13 cellular contexts compared by ENCODE assay signal in the genomic region with DNA sequence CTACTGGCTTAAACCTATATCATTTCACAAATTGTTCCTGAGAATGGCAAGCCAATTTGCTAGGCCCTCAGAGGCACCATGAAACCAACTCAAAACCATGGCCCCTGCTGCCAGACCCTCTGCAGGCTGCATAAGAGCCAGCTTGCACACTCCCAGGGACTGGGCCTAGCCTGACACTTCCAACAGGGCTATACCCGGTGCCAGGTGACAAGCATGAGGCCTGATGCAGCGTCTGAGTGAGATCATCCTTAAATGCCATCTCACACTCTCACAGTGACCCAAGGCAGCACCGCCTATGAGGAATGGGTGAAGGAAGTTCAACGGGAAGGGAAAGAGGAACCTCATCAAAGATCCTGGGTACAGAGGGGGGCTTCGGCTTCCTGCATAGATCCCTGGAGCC.
DNase-seq lines count a peak whose midpoint lies in the region; TF ChIP-seq lines count a peak whose summit lies in the region.
"Had no signal": no experiment of that assay in that cellular context is flagged by ENCODE, and none has a peak within 500 bp of the region (broad histone marks: within the 10 kb centered on the region; RNA-seq: fewer than 3 reads in every experiment).

No MANE protein-coding gene starts in this region.

- H3K9me3 ChIP-seq in esophagus muscularis mucosa, result no peaks in the 10 kb centered on the region
- H3K9me3 ChIP-seq: HAP-1 had no signal

- TF ChIP-seq CTCF in esophagus muscularis mucosa (IDR thresholded peaks at IDR 0.05), result no peak

- no peaks in the 10 kb centered on the region for H3K27me3 ChIP-seq in esophagus muscularis mucosa

- TF ChIP-seq POLR2A in esophagus muscularis mucosa (IDR thresholded peaks at IDR 0.05; ENCODE audit: low read depth), result no peak

- no peak for TF ChIP-seq EP300 in esophagus muscularis mucosa (IDR thresholded peaks at IDR 0.05)

- no peaks in the 10 kb centered on the region for H3K36me3 ChIP-seq in esophagus muscularis mucosa
- H3K36me3 ChIP-seq: HAP-1 had no signal

- no peak overlapping the region for H3K4me3 ChIP-seq in esophagus muscularis mucosa
- H3K4me3 ChIP-seq: GM12878, HAP-1 had no signal

- DNase-seq in NCI-H146 (lab: John Stamatoyannopoulos, UW) (peak; percentile 12), NCI-H146 treated with DMSO at 0.1 percent for 48 hours (lab: John Stamatoyannopoulos, UW; ENCODE audit: unreplicated experiment) (no peak), MV-4-11 (lab: John Stamatoyannopoulos, UW) (peak; percentile 27), esophagus muscularis mucosa (ENCODE audit: extremely low spot score) (peak; percentile 78), islet precursor cell (no peak), NCI-H187 treated with DMSO at 0.1 percent for 48 hours (lab: John Stamatoyannopoulos, UW) (no peak)
- no peak for DNase-seq in activated CD8-positive, alpha-beta memory T cell treated with anti-CD3 and anti-CD28 coated beads for 24 hours
- DNase-seq: 8988T; CD8-positive, alpha-beta T cell; COR-L47; DMS153 had no signal

- H3K4me1 ChIP-seq in esophagus muscularis mucosa, result no peaks in the 10 kb centered on the region
- H3K4me1 ChIP-seq: HAP-1 had no signal

- WGBS in esophagus muscularis mucosa, result 80% methylated on average over 5 of the region's 5 CpGs

- no peak overlapping the region for H3K27ac ChIP-seq in esophagus muscularis mucosa (replicated peaks in 1 of 4)

- intact Hi-C loops in esophagus muscularis mucosa (cut with DNase I), result no loop called here

Comparison
In these comparisons a context has a peak if more than half of its experiments do, and no peak if none do; other contexts are left out.
1. DNase-seq: peak in NCI-H146 (single experiment), MV-4-11 (single experiment) and esophagus muscularis mucosa (single experiment); none in NCI-H146 treated with DMSO at 0.1 percent for 48 hours (single experiment), islet precursor cell (single experiment), NCI-H187 treated with DMSO at 0.1 percent for 48 hours (single experiment) and activated CD8-positive, alpha-beta memory T cell treated with anti-CD3 and anti-CD28 coated beads for 24 hours (single experiment).